ENCODE assay signal across 8 cellular contexts in the genomic region with DNA sequence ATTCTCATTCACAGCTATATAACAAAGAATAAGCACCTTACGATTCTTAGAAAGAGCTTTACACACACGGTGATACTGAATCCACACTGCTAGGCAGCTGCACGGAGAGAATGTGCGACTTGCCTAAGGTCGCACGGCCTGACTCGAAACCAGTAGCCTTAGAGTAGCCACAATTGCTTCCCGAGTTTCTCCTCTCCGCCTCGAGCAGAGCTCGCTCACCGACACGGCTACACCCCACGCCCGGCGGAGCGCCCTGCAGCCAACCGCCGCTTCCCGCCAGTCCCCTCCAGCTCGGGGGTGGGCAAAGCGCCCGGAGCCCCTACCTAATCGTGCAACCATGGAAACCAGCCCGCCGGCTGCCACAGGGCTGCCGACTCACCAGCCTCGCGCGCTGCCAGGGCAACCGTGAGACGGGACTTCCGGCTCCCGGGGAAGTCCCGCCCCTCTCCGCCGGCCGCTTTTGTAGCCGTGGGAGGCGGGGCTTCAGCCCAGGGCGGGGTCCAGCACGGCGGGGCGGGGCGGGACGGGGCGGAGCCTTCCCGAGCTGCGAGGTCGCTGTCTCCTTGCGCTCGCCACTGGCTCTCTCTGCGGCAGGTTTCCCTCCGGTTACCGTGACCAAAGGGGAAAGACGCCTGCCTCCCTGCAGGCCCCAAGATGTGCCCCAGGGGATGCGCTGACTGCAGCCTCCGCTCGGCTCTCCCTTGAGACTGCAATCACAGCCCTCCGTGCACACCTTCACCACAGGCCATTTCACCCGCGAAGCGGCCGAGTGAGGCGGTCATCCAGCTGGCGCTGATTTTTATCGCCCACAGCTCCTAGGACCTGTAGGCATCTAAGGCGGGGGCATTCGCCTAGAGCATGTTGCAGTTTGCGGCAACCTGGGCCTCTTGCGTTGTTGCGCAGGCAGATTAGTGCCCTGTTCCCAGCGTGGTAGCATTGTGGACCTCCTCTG. TPM values are rescaled to one million over a fixed set of nuclear protein-coding genes. Genes with fewer than 3 reads are reported as not detected.
DNase-seq lines count a peak whose midpoint lies in the region; ATAC-seq, FAIRE-seq and TF ChIP-seq lines count a peak whose summit lies in the region.

No MANE protein-coding gene starts in this region.

- H3K9me3 ChIP-seq in A549 = no peaks in the 10 kb centered on the region

- peaks cover 26% of the 10 kb centered on the region for H3K4me1 ChIP-seq in A549

- TF ChIP-seq EP300 in A549 (IDR thresholded peaks at IDR 0.05) = no peak

- ATAC-seq in A549 (peak; percentile 73 to 87), GM18868 (IDR thresholded peaks at IDR 0.05; ENCODE audit: unreplicated experiment) (peak; percentile 68), HG03196 (IDR thresholded peaks at IDR 0.05; ENCODE audit: unreplicated experiment) (peak; percentile 55)

- POLR2A ChIA-PET in A549 (lab: Yijun Ruan, JAX) = interaction anchor here (0.8 to 6.1 kb wide), 11 partner anchors 10 to 293 kb away, joined by 3 to 64 read pairs (median 5); a partner anchor contains a TSS

- H3K27ac ChIP-seq in A549 (peak overlapping the region; percentile 80 to 92), caudate nucleus (ENCODE audit: low read depth, low read length) (peak overlapping the region; percentile 92)

- TF ChIP-seq CTCF in A549 (IDR thresholded peaks at IDR 0.05) = no peak

- peak; percentile 66 for TF ChIP-seq POLR2A in A549 (IDR thresholded peaks at IDR 0.05; ENCODE audit: low read length)

- peak overlapping the region; percentile 69 for H3K4me3 ChIP-seq in A549

- DNase-seq in A549 (ENCODE audit: low read depth in 1 of 2, low spot score in 1 of 2) (peak; percentile 87 to 90), NCI-H345 (lab: John Stamatoyannopoulos, UW) (peak; percentile 97), caudate nucleus (lab: John Stamatoyannopoulos, UW) (peak; percentile 52 to 98 (median 93)), iris pigment epithelial cell (ENCODE audit: low read depth) (peak; percentile 91), smooth muscle cell of the brain vasculature (ENCODE audit: low read depth, low spot score) (peak; percentile 73)
- DNase-seq in activated CD4-positive, CD25-positive, alpha-beta regulatory T cell (lab: John Stamatoyannopoulos, UW) = peak; percentile 87 to 92 (median 91)

- WGBS in A549 (ENCODE audit: missing lambda C conversion rate) = 30% methylated on average over 40 of the region's 73 CpGs

- no peak for FAIRE-seq in A549 (lab: Jason Lieb, UNC)

- peak overlapping the region; percentile 78 for H3K4me2 ChIP-seq in A549

- no peak for TF ChIP-seq RAD21 in A549 (conservative IDR thresholded peaks at IDR 0.05 in 1 of 2, IDR thresholded peaks at IDR 0.05 in 1 of 2)

- CTCF ChIA-PET in A549 (lab: Yijun Ruan, JAX) = interaction anchor here (0.7 to 5.3 kb wide), 12 partner anchors 12 to 318 kb away, joined by 3 to 39 read pairs (median 5); a partner anchor contains a TSS

TF ChIP-seq in A549, 52 proteins besides CTCF, POLR2A, EP300 and RAD21 (continues in another document):
- no peak for TF ChIP-seq KDM1A (IDR thresholded peaks at IDR 0.05; ENCODE audit: low read depth)
- no peak for TF ChIP-seq PHF8 (IDR thresholded peaks at IDR 0.05; ENCODE audit: borderline replicate concordance, low read depth)
- TF ChIP-seq MAFK (IDR thresholded peaks at IDR 0.05; ENCODE audit: partially characterized antibody) = no peak
- TF ChIP-seq BHLHE40 (IDR thresholded peaks at IDR 0.05; ENCODE audit: low read depth, low read length) = no peak
- TF ChIP-seq NFE2L2 (conservative IDR thresholded peaks at IDR 0.05; ENCODE audit: low read length) = no peak
- no peak for TF ChIP-seq RNF2 (IDR thresholded peaks at IDR 0.05; ENCODE audit: borderline replicate concordance, low read depth)
- TF ChIP-seq MYC (IDR thresholded peaks at IDR 0.05; ENCODE audit: borderline replicate concordance, low read length) = 0 out of 2 replicates have a peak, but pooled peaks have one; percentile 40
- TF ChIP-seq, protein P1, sequence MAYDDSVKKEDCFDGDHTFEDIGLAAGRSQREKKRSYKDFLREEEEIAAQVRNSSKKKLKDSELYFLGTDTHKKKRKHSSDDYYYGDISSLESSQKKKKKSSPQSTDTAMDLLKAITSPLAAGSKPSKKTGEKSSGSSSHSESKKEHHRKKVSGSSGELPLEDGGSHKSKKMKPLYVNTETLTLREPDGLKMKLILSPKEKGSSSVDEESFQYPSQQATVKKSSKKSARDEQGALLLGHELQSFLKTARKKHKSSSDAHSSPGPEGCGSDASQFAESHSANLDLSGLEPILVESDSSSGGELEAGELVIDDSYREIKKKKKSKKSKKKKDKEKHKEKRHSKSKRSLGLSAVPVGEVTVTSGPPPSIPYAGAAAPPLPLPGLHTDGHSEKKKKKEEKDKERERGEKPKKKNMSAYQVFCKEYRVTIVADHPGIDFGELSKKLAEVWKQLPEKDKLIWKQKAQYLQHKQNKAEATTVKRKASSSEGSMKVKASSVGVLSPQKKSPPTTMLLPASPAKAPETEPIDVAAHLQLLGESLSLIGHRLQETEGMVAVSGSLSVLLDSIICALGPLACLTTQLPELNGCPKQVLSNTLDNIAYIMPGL (CRISPR knock-in tag; IDR thresholded peaks at IDR 0.05; ENCODE audit: borderline replicate concordance) = no peak
- TF ChIP-seq CBX8 (IDR thresholded peaks at IDR 0.05) = no peak
- TF ChIP-seq, protein P2, sequence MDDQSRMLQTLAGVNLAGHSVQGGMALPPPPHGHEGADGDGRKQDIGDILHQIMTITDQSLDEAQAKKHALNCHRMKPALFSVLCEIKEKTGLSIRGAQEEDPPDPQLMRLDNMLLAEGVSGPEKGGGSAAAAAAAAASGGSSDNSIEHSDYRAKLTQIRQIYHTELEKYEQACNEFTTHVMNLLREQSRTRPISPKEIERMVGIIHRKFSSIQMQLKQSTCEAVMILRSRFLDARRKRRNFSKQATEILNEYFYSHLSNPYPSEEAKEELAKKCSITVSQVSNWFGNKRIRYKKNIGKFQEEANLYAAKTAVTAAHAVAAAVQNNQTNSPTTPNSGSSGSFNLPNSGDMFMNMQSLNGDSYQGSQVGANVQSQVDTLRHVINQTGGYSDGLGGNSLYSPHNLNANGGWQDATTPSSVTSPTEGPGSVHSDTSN (IDR thresholded peaks at IDR 0.05) = peak; percentile 3; the same call in 1 of the 2 replicates
- TF ChIP-seq JUNB (IDR thresholded peaks at IDR 0.05) = no peak
- peak in 1 of 2 experiments; percentile 83; a peak in 3 of 5 replicates for TF ChIP-seq JUN (IDR thresholded peaks at IDR 0.05)
- TF ChIP-seq SMC3 (IDR thresholded peaks at IDR 0.05) = no peak
- TF ChIP-seq POLR2AphosphoS2 (conservative IDR thresholded peaks at IDR 0.05; ENCODE audit: low read length) = no peak
- no peak for TF ChIP-seq ZNF302 (CRISPR knock-in tag; IDR thresholded peaks at IDR 0.05)
- peak; percentile 74; the same call in 1 of the 2 replicates for TF ChIP-seq TP53 (CRISPR knock-in tag; IDR thresholded peaks at IDR 0.05)
- 0 out of 2 replicates have a peak, but pooled peaks have one; percentile 5 for TF ChIP-seq TFCP2L1 (CRISPR knock-in tag; IDR thresholded peaks at IDR 0.05)
- TF ChIP-seq, protein P3, sequence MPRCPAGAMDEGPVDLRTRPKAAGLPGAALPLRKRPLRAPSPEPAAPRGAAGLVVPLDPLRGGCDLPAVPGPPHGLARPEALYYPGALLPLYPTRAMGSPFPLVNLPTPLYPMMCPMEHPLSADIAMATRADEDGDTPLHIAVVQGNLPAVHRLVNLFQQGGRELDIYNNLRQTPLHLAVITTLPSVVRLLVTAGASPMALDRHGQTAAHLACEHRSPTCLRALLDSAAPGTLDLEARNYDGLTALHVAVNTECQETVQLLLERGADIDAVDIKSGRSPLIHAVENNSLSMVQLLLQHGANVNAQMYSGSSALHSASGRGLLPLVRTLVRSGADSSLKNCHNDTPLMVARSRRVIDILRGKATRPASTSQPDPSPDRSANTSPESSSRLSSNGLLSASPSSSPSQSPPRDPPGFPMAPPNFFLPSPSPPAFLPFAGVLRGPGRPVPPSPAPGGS (IDR thresholded peaks at IDR 0.05) = 0 out of 3 replicates have a peak, but pooled peaks have one; percentile 42

RNA-seq across cellular contexts. Expression of a gene that starts 1.1 kb away (rescaled TPM):
- polyA plus RNA-seq in A549 (2011; rRNA removed) (63.9 and 101 TPM in 2 replicates), A549 (2017; fragmentation: RNase III; extraction: RNeasy Plus Mini Kit Qiagen cat#74134 plus additional on column Dnase treatment) (63.0 to 72.4 TPM (median 64.5 TPM) in 3 replicates)
- polyA plus RNA-seq in A549 (2012; cell fraction: cytosol; rRNA removed) = 97.9 and 118 TPM in 2 replicates
- polyA plus RNA-seq in A549 (2012; cell fraction: nucleus; rRNA removed) = 127 and 182 TPM in 2 replicates
- 98.1 and 142 TPM in 2 replicates for polyA minus RNA-seq in A549 (2011; rRNA and poly(A)+ RNA removed)

RNA-seq across cellular contexts. Expression of a gene that starts 1.3 kb away (rescaled TPM):
- not detected in 2 replicates for polyA plus RNA-seq in A549 (2011; rRNA removed)
- polyA plus RNA-seq in A549 (2012; cell fraction: cytosol; rRNA removed) = 0.04 TPM in 1 of 2 replicates, not detected in the other
- polyA plus RNA-seq in A549 (2012; cell fraction: nucleus; rRNA removed) = 0.10 TPM in 1 of 2 replicates, not detected in the other
- polyA plus RNA-seq in A549 (2017; fragmentation: RNase III; extraction: RNeasy Plus Mini Kit Qiagen cat#74134 plus additional on column Dnase treatment) = 0.15 TPM in 1 of 3 replicates, not detected in the others
- polyA minus RNA-seq in A549 (2011; rRNA and poly(A)+ RNA removed) = not detected in 2 replicates

RNA-seq across cellular contexts. Expression of a gene that starts 16.8 kb away (rescaled TPM):
- polyA plus RNA-seq in A549 (2011; rRNA removed) (0.03 and 0.04 TPM in 2 replicates), A549 (2017; fragmentation: RNase III; extraction: RNeasy Plus Mini Kit Qiagen cat#74134 plus additional on column Dnase treatment) (0.03 to 0.08 TPM (median 0.08 TPM) in 3 replicates)
- polyA plus RNA-seq in A549 (2012; cell fraction: cytosol; rRNA removed) = 0.05 TPM in 2 replicates
- polyA plus RNA-seq in A549 (2012; cell fraction: nucleus; rRNA removed) = 0.43 and 0.47 TPM in 2 replicates
- 0.29 and 0.70 TPM in 2 replicates for polyA minus RNA-seq in A549 (2011; rRNA and poly(A)+ RNA removed)

RNA-seq across cellular contexts. Expression of a gene that starts 21.1 kb away (rescaled TPM):
- polyA plus RNA-seq in A549 (2011; rRNA removed) = 31.4 and 31.6 TPM in 2 replicates
- polyA plus RNA-seq in A549 (2012; cell fraction: cytosol; rRNA removed) = 18.4 and 20.8 TPM in 2 replicates
- 11.6 and 16.1 TPM in 2 replicates for polyA plus RNA-seq in A549 (2012; cell fraction: nucleus; rRNA removed)
- 71.3 to 79.5 TPM (median 74.4 TPM) in 3 replicates for polyA plus RNA-seq in A549 (2017; fragmentation: RNase III; extraction: RNeasy Plus Mini Kit Qiagen cat#74134 plus additional on column Dnase treatment)
- polyA minus RNA-seq in A549 (2011; rRNA and poly(A)+ RNA removed) = 17.1 and 17.8 TPM in 2 replicates

RNA-seq across cellular contexts. Expression of a gene that starts 22.1 kb away (rescaled TPM):
- polyA plus RNA-seq in A549 (2011; rRNA removed) (42.6 and 44.0 TPM in 2 replicates), A549 (2017; fragmentation: RNase III; extraction: RNeasy Plus Mini Kit Qiagen cat#74134 plus additional on column Dnase treatment) (32.6 to 34.1 TPM (median 33.5 TPM) in 3 replicates)
- 21.7 and 21.9 TPM in 2 replicates for polyA plus RNA-seq in A549 (2012; cell fraction: cytosol; rRNA removed)
- polyA plus RNA-seq in A549 (2012; cell fraction: nucleus; rRNA removed) = 16.7 and 25.4 TPM in 2 replicates
- polyA minus RNA-seq in A549 (2011; rRNA and poly(A)+ RNA removed) = 20.7 and 27.0 TPM in 2 replicates

Comparison
In these comparisons a context has a peak if more than half of its experiments do, and no peak if none do; other contexts are left out.
1. Peak in every context shown above with its lines: DNase-seq, ATAC-seq, H3K4me3 ChIP-seq and H3K27ac ChIP-seq.